34 cellular contexts compared by ENCODE assay signal in genomic region chr9:132197856-132198550, GRCh38.
"Had no signal": no experiment of that assay in that cellular context is flagged by ENCODE, and none has a peak within 500 bp of the region (broad histone marks: within the 10 kb centered on the region; RNA-seq: fewer than 3 reads in every experiment).

No MANE protein-coding gene starts in this region.

- FAIRE-seq: astrocyte had no signal

- H3K27ac ChIP-seq: adrenal gland, ascending aorta, body of pancreas, brain microvascular endothelial cell, breast epithelium, cardiac muscle cell had no signal

- H3K4me1 ChIP-seq: adrenal gland, ascending aorta, breast epithelium had no signal

- ATAC-seq: activated naive CD4-positive, alpha-beta T cell treated with anti-CD3 and anti-CD28 coated beads, Interleukin-2, amount 50 U/mL, for 72 hours; activated naive CD8-positive, alpha-beta T cell treated with anti-CD3 and anti-CD28 coated beads, Interleukin-2, amount 50 U/mL, for 24 hours; activated T-cell treated with anti-CD3 and anti-CD28 coated beads, Interleukin-2, amount 50 U/mL, for 4 hours; activated T-cell treated with anti-CD3 and anti-CD28 coated beads, Interleukin-2, amount 50 U/mL, for 72 hours; activated T-helper 17 cell treated with anti-CD3 and anti-CD28 coated beads, Interleukin-2, amount 50 U/mL, for 72 hours; body of pancreas had no signal

- H3K27me3 ChIP-seq: adrenal gland, ascending aorta, cardiac muscle cell had no signal

- DNase-seq: activated effector memory CD4-positive, alpha-beta T cell treated with anti-CD3 and anti-CD28 coated beads, Interleukin-2, amount 50 U/mL, for 16 hours; activated effector memory CD4-positive, alpha-beta T cell treated with Interleukin-2 at 50 U/mL for 16 hours; activated gamma-delta T cell; activated gamma-delta T cell treated with Interleukin-2 at 50 U/mL for 16 hours; activated naive CD4-positive, alpha-beta T cell; activated naive CD4-positive, alpha-beta T cell treated with anti-CD3 and anti-CD28 coated beads for 36 hours; activated naive CD4-positive, alpha-beta T cell treated with anti-CD3 and anti-CD28 coated beads, Interleukin-2, amount 10 ng/mL, durations not matched to agents 7 days and 5 days; activated naive CD4-positive, alpha-beta T cell treated with anti-CD3 and anti-CD28 coated beads, Interleukin-2, amount 50 U/mL, for 16 hours; activated naive CD4-positive, alpha-beta T cell treated with Interleukin-2 at 50 U/mL for 16 hours; activated naive CD8-positive, alpha-beta T cell treated with anti-CD3 and anti-CD28 coated beads for 36 hours; activated naive CD8-positive, alpha-beta T cell treated with anti-CD3 and anti-CD28 coated beads, Interleukin-2, amount 10 ng/mL, durations not matched to agents 7 days and 5 days; activated naive CD8-positive, alpha-beta T cell treated with anti-CD3 and anti-CD28 coated beads, Interleukin-2, amount 50 U/mL, for 24 hours; activated T-cell treated with anti-CD3 and anti-CD28 coated beads for 4 hours; activated T-cell treated with anti-CD3 and anti-CD28 coated beads, Interleukin-2, amount 50 U/mL, for 1 hour; activated T-cell treated with anti-CD3 and anti-CD28 coated beads, Interleukin-2, amount 50 U/mL, for 24 hours; activated T-cell treated with anti-CD3 and anti-CD28 coated beads, Interleukin-2, amount 50 U/mL, for 4 hours; activated T-cell treated with anti-CD3 and anti-CD28 coated beads, Interleukin-2, amount 50 U/mL, for 48 hours; activated T-cell treated with anti-CD3 and anti-CD28 coated beads, Interleukin-2, amount 50 U/mL, for 72 hours; adrenal gland; amniotic stem cell; amygdala; anterior cingulate cortex; aorta; body of pancreas; brain microvascular endothelial cell; caudate nucleus; central memory CD4-positive, alpha-beta T cell; cerebellar nuclear complex had no signal

- H3K9me3 ChIP-seq: adrenal gland, ascending aorta, body of pancreas, breast epithelium had no signal

- H3K4me3 ChIP-seq: adrenal gland, ascending aorta, body of pancreas, breast epithelium, cardiac muscle cell had no signal

- H3K36me3 ChIP-seq: adrenal gland, ascending aorta, brain microvascular endothelial cell, breast epithelium, cardiac muscle cell had no signal
